In the genomic region with DNA sequence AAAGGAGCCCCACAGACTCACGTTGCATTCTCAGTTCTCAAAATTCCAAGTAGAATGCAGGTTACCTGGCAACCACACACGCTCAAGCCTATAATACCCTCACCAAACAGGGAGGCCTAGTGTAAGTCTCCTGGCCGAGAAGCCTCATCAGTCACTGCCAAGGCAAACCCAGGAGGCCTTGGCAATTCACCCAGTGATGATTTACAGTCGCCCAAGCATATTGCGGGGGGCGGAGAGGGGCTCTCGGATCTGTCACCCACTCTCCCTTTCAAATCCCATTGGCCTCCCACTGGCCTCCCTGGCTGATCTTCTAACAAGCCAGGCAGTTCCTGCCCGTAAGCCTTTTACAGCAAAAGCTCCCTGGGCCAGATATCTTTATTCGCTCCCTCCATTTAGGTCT, we compare ENCODE assay signal across 8 cellular contexts. TPM values are rescaled to one million over a fixed set of nuclear protein-coding genes. Genes with fewer than 3 reads are reported as not detected.
DNase-seq lines count a peak whose midpoint lies in the region; ATAC-seq and TF ChIP-seq lines count a peak whose summit lies in the region.

No MANE protein-coding gene starts in this region.

- peaks cover 7% of the 10 kb centered on the region; the same call in 1 of the 2 replicates for H3F3A ChIP-seq in MM.1S (ENCODE audit: insufficient read depth, low read length)

- H3K4me3 Mint-ChIP-seq in CD4-positive, alpha-beta memory T cell: peak overlapping the region; percentile 96 to 100 (median 100)

- no peaks in the 10 kb centered on the region for H3K9me3 ChIP-seq in CD4-positive, alpha-beta memory T cell (ENCODE audit: control insufficient read depth in 1 of 2, low read length in 2 of 2)
- H3K9me3 ChIP-seq in MM.1S (replicated peaks; ENCODE audit: insufficient read depth, low read length): no peaks in the 10 kb centered on the region
- no peaks in the 10 kb centered on the region for H3K9me3 ChIP-seq in mucosa of descending colon

- no peak for DNase-seq in CD4-positive, alpha-beta memory T cell
- DNase-seq in MM.1S (no peak), choroid plexus epithelial cell (ENCODE audit: low read depth) (peak; percentile 32), mucosa of descending colon (no peak), cerebellar cortex (ENCODE audit: low spot score) (no peak), H4 (ENCODE audit: low spot score) (no peak)
- no peak for DNase-seq in stimulated activated CD4-positive, alpha-beta T cell treated with anti-CD3 and anti-CD28 coated beads, Interleukin-4, amount 100 ng/mL, for 24 hours

- H3K27ac ChIP-seq in CD4-positive, alpha-beta memory T cell (ENCODE audit: low read depth, low read length): peak overlapping the region; percentile 77
- no peak overlapping the region for H3K27ac ChIP-seq in MM.1S (ENCODE audit: low read length)

- CTCF ChIA-PET in CD4-positive, alpha-beta memory T cell (lab: Charles Lee; ENCODE audit: partially characterized antibody): interaction anchor here (1.9 to 9.0 kb wide), 3 partner anchors 40 to 143 kb away, joined by 20 to 319 read pairs (median 54); a partner anchor contains a TSS

- ATAC-seq in mucosa of descending colon (no peak), HG03097 (IDR thresholded peaks at IDR 0.05; ENCODE audit: low FRiP score, unreplicated experiment) (no peak)

- H3K36me3 Mint-ChIP-seq in CD4-positive, alpha-beta memory T cell: peaks cover 18 to 32% of the 10 kb centered on the region in 2 donors

- H4K20me1 ChIP-seq in MM.1S (ENCODE audit: insufficient read depth, low read length): no peaks in the 10 kb centered on the region

- H3K27ac Mint-ChIP-seq in CD4-positive, alpha-beta memory T cell: peak overlapping the region; percentile 87 to 100 (median 99)

- peaks cover 37 to 68% (median 48%) of the 10 kb centered on the region in 4 donors for H3K4me1 Mint-ChIP-seq in CD4-positive, alpha-beta memory T cell

- peak overlapping the region; percentile 99 for H3K4me2 ChIP-seq in MM.1S (ENCODE audit: low read depth, low read length)

- peak overlapping the region; percentile 90 for H3K9ac ChIP-seq in MM.1S (ENCODE audit: low read length)

- peak overlapping the region; percentile 91 to 95 for H3K4me3 ChIP-seq in CD4-positive, alpha-beta memory T cell (ENCODE audit: low read length in 2 of 2)
- H3K4me3 ChIP-seq in MM.1S (ENCODE audit: low read length): peak overlapping the region; percentile 96
- peak overlapping the region; percentile 99 for H3K4me3 ChIP-seq in choroid plexus epithelial cell (ENCODE audit: low read depth, low read length)
- H3K4me3 ChIP-seq in mucosa of descending colon: peak overlapping the region; percentile 98

- H3K9me3 Mint-ChIP-seq in CD4-positive, alpha-beta memory T cell: no peaks in the 10 kb centered on the region

- no peak overlapping the region for H2AFZ ChIP-seq in MM.1S (ENCODE audit: low read length)

- peaks cover 57% of the 10 kb centered on the region for H3K79me2 ChIP-seq in MM.1S (ENCODE audit: low read length)

- H3K9me2 ChIP-seq in MM.1S (replicated peaks; ENCODE audit: insufficient read depth, low read length): no peaks in the 10 kb centered on the region

- POLR2A ChIA-PET in CD4-positive, alpha-beta memory T cell (lab: Charles Lee; ENCODE audit: partially characterized antibody): interaction anchor here (2.2 to 7.0 kb wide), 12 partner anchors 11 to 138 kb away, joined by 9 to 168 read pairs (median 22); a partner anchor contains a TSS

- TF ChIP-seq CTCF in MM.1S (IDR thresholded peaks at IDR 0.05; ENCODE audit: low read length): no peak
- TF ChIP-seq CTCF in choroid plexus epithelial cell (conservative IDR thresholded peaks at IDR 0.05; ENCODE audit: low read depth, low read length): no peak
- no peak for TF ChIP-seq CTCF in mucosa of descending colon (IDR thresholded peaks at IDR 0.05)

- peaks cover 56% of the 10 kb centered on the region for H3K4me1 ChIP-seq in CD4-positive, alpha-beta memory T cell (ENCODE audit: insufficient read depth, low read length)
- H3K4me1 ChIP-seq in MM.1S (ENCODE audit: low read length): peaks cover 13% of the 10 kb centered on the region
- peaks cover 22% of the 10 kb centered on the region for H3K4me1 ChIP-seq in mucosa of descending colon (ENCODE audit: low read depth)

- H3K27me3 ChIP-seq in CD4-positive, alpha-beta memory T cell (ENCODE audit: insufficient read depth, low read length): no peaks in the 10 kb centered on the region
- no peaks in the 10 kb centered on the region for H3K27me3 ChIP-seq in MM.1S (replicated peaks; ENCODE audit: insufficient read depth, low read length)

- intact Hi-C loops in CD4-positive, alpha-beta memory T cell (cut with micrococcal nuclease): loop anchor here (1.0 to 2.0 kb wide), 3 partner anchors 35 to 325 kb away; no protein-coding TSS in a partner anchor
- intact Hi-C loops in mucosa of descending colon (cut with DNase I, micrococcal nuclease): loop anchor here in 1 of 2 donors (10.0 kb wide), 1 partner anchor 163 kb away; no protein-coding TSS in a partner anchor

- H3K27me3 Mint-ChIP-seq in CD4-positive, alpha-beta memory T cell: no peaks in the 10 kb centered on the region

- peaks cover 5% of the 10 kb centered on the region for H3K36me3 ChIP-seq in CD4-positive, alpha-beta memory T cell (ENCODE audit: insufficient read depth, low read length)
- H3K36me3 ChIP-seq in MM.1S (replicated peaks; ENCODE audit: insufficient read depth, low read length): no peaks in the 10 kb centered on the region
- no peaks in the 10 kb centered on the region for H3K36me3 ChIP-seq in mucosa of descending colon (ENCODE audit: low read depth)

RNA-seq across cellular contexts. Expression of a gene that starts 1.1 kb away (rescaled TPM):
- 100 to 1,000 TPM; 177 to 182 TPM for total RNA-seq in CD4-positive, alpha-beta memory T cell
- 10 to 100 TPM; 31.4 to 61.4 TPM for polyA plus RNA-seq in CD4-positive, alpha-beta memory T cell
- total RNA-seq in mucosa of descending colon: 100 to 1,000 TPM in 1 of 3 donors, 10 to 100 TPM in 2; 74.4 to 111 (median 96.0) TPM
- total RNA-seq in H4 (2014; rRNA removed; shearing (Covaris generic)): 37.5 and 48.6 TPM in 2 replicates

RNA-seq across cellular contexts. Expression of a gene that starts 32.1 kb away (rescaled TPM):
- 10 to 100 TPM; 28.7 to 30.0 TPM for total RNA-seq in CD4-positive, alpha-beta memory T cell
- 1 to 10 TPM in 1 of 2 donors, under 1 TPM in 1; 0.03 to 2.5 TPM for polyA plus RNA-seq in CD4-positive, alpha-beta memory T cell
- total RNA-seq in mucosa of descending colon: 10 to 100 TPM; 26.7 to 39.9 (median 28.1) TPM
- total RNA-seq in H4 (2014; rRNA removed; shearing (Covaris generic)): 7.2 and 7.4 TPM in 2 replicates

RNA-seq across cellular contexts. Expression of a gene that starts 38.1 kb away (rescaled TPM):
- 10 to 100 TPM; 69.9 to 71.5 TPM for total RNA-seq in CD4-positive, alpha-beta memory T cell
- polyA plus RNA-seq in CD4-positive, alpha-beta memory T cell: 10 to 100 TPM; 10.8 to 23.6 TPM
- 10 to 100 TPM; 37.8 to 50.0 (median 41.3) TPM for total RNA-seq in mucosa of descending colon
- total RNA-seq in H4 (2014; rRNA removed; shearing (Covaris generic)): 14.4 and 18.4 TPM in 2 replicates

RNA-seq across cellular contexts. Expression of a gene that starts 46.6 kb away (rescaled TPM):
- 100 to 1,000 TPM; 229 to 238 TPM for total RNA-seq in CD4-positive, alpha-beta memory T cell
- 100 to 1,000 TPM in 1 of 2 donors, 10 to 100 TPM in 1; 37.4 to 106 TPM for polyA plus RNA-seq in CD4-positive, alpha-beta memory T cell
- total RNA-seq in mucosa of descending colon: 1 to 10 TPM; 4.0 to 5.2 (median 5.1) TPM
- not detected in 2 replicates for total RNA-seq in H4 (2014; rRNA removed; shearing (Covaris generic))
